Comparison of ENCODE assay signal across 8 cellular contexts in the genomic region with DNA sequence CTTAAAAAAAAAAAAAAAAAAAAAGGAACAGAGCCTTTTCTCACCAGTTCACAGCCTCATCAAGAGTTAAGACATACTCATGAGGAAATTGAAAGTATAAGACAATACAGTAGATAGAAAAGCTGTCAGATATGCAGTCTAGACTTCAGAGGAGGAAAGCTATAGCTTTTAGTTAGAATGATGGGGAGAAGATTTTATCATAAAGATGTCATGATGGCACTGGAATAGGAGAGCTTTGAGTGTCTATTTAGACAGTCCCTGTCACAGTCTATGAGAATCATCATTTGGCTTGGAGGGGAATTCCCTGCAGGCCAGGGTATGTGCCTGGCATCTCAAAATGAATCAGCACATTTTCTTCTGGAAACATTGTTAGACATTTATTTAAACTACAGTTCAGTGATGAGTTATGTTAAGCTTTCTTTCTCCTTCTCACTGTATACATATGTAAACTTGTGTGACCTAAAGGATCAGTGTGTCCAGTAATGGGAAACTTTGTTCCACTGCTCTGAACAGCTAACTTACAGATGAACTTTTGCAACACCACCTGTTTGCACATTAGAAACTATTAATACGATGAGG. TPM values are rescaled to one million over a fixed set of nuclear protein-coding genes. Genes with fewer than 3 reads are reported as not detected.
DNase-seq lines count a peak whose midpoint lies in the region; ATAC-seq lines count a peak whose summit lies in the region.

No MANE protein-coding gene starts in this region.

- no peaks in the 10 kb centered on the region for H3K9me3 Mint-ChIP-seq in dendritic cell treated with granulocyte-macrophage colony-stimulating factor and Interleukin-4, amounts not matched to agents 40 ng/mL and 50 ng/mL, for 4 days

- intact Hi-C loops in dendritic cell treated with granulocyte-macrophage colony-stimulating factor and Interleukin-4, amounts not matched to agents 40 ng/mL and 50 ng/mL, for 4 days (cut with micrococcal nuclease), result no loop called here
- intact Hi-C loops in aorta (cut with DNase I), result no loop called here

- DNase-seq in A172 (ENCODE audit: low spot score) (peak; percentile 51), NOMO-1 treated with dmso at 0.1 percent for 144 hours (lab: John Stamatoyannopoulos, UW; ENCODE audit: unreplicated experiment) (peak; percentile 11), NCI-H2171 treated with DMSO at 0.1 percent for 48 hours (lab: John Stamatoyannopoulos, UW) (no peak), aorta (no peak), NCI-H1092 (lab: John Stamatoyannopoulos, UW) (no peak), nucleus accumbens (lab: John Stamatoyannopoulos, UW) (no peak)

- no peak overlapping the region for H3K27ac ChIP-seq in aorta (ENCODE audit: low read depth in 1 of 2, low read length in 2 of 2)

- ATAC-seq in GM18907 (IDR thresholded peaks at IDR 0.05; ENCODE audit: unreplicated experiment) (peak; percentile 27), aorta (ENCODE audit: low FRiP score) (no peak)

- H3K36me3 ChIP-seq in aorta (ENCODE audit: control insufficient read depth in 1 of 2, insufficient read depth in 2 of 2, low read length in 1 of 2), result no peaks in the 10 kb centered on the region

- no peaks in the 10 kb centered on the region for H3K9me3 ChIP-seq in aorta (ENCODE audit: control insufficient read depth, low read length)

- H3K27me3 Mint-ChIP-seq in dendritic cell treated with granulocyte-macrophage colony-stimulating factor and Interleukin-4, amounts not matched to agents 40 ng/mL and 50 ng/mL, for 4 days, result no peaks in the 10 kb centered on the region

- 49 to 64% methylated on average over 1 of the region's 1 CpG for WGBS in aorta, 2 donors

- H3K4me3 ChIP-seq in aorta (ENCODE audit: low read length in 2 of 2), result no peak overlapping the region

- H3K27ac Mint-ChIP-seq in dendritic cell treated with granulocyte-macrophage colony-stimulating factor and Interleukin-4, amounts not matched to agents 40 ng/mL and 50 ng/mL, for 4 days, result peak overlapping the region; percentile 83

- H3K4me3 Mint-ChIP-seq in dendritic cell treated with granulocyte-macrophage colony-stimulating factor and Interleukin-4, amounts not matched to agents 40 ng/mL and 50 ng/mL, for 4 days, result peak overlapping the region; percentile 21

- H3K36me3 Mint-ChIP-seq in dendritic cell treated with granulocyte-macrophage colony-stimulating factor and Interleukin-4, amounts not matched to agents 40 ng/mL and 50 ng/mL, for 4 days (ENCODE audit: low read depth), result peaks cover 37% of the 10 kb centered on the region

- H3K4me1 Mint-ChIP-seq in dendritic cell treated with granulocyte-macrophage colony-stimulating factor and Interleukin-4, amounts not matched to agents 40 ng/mL and 50 ng/mL, for 4 days (ENCODE audit: low read depth), result peaks cover 71% of the 10 kb centered on the region

- no peaks in the 10 kb centered on the region for H3K27me3 ChIP-seq in aorta (ENCODE audit: control insufficient read depth in 1 of 2, insufficient read depth in 2 of 2, low read length in 1 of 2)

- peaks cover 5 to 10% of the 10 kb centered on the region in 2 donors for H3K4me1 ChIP-seq in aorta (ENCODE audit: control insufficient read depth in 1 of 2, insufficient read depth in 2 of 2, low read length in 2 of 2)

RNA-seq across cellular contexts. Expression of a gene that starts 2.9 kb away (rescaled TPM):
- total RNA-seq in A172 (2014; rRNA removed; shearing (Covaris generic)), result 30.0 and 35.5 TPM in 2 replicates
- 10 to 100 TPM; 47.4 to 52.6 TPM for total RNA-seq in aorta
- polyA plus RNA-seq in aorta, result 10 to 100 TPM; 15.7 to 23.7 TPM

Comparison
In these comparisons a context has a peak if more than half of its experiments do, and no peak if none do; other contexts are left out.
1. DNase-seq: peak in A172 (single experiment) and NOMO-1 treated with dmso at 0.1 percent for 144 hours (single experiment); none in NCI-H2171 treated with DMSO at 0.1 percent for 48 hours (single experiment), aorta (0 of 2), NCI-H1092 (single experiment) and nucleus accumbens (0 of 56).